In genomic region chr19:5863030-5863665, GRCh38 we compare ENCODE assay signal across 2 cellular contexts.
TF ChIP-seq lines count a peak whose summit lies in the region.

No MANE protein-coding gene starts in this region.

TF ChIP-seq in SK-N-SH, 30 proteins besides CTCF, POLR2A, EP300 and RAD21 (continued from another document):
- no peak for TF ChIP-seq REST (IDR thresholded peaks at IDR 0.05; ENCODE audit: low read depth, low read length)

TF ChIP-seq in SK-N-SH treated with all-trans-retinoic acid at 6 μM for 48 hours, 23 proteins besides CTCF, POLR2A, EP300 and RAD21 (continued from another document):
- TF ChIP-seq, protein P1, sequence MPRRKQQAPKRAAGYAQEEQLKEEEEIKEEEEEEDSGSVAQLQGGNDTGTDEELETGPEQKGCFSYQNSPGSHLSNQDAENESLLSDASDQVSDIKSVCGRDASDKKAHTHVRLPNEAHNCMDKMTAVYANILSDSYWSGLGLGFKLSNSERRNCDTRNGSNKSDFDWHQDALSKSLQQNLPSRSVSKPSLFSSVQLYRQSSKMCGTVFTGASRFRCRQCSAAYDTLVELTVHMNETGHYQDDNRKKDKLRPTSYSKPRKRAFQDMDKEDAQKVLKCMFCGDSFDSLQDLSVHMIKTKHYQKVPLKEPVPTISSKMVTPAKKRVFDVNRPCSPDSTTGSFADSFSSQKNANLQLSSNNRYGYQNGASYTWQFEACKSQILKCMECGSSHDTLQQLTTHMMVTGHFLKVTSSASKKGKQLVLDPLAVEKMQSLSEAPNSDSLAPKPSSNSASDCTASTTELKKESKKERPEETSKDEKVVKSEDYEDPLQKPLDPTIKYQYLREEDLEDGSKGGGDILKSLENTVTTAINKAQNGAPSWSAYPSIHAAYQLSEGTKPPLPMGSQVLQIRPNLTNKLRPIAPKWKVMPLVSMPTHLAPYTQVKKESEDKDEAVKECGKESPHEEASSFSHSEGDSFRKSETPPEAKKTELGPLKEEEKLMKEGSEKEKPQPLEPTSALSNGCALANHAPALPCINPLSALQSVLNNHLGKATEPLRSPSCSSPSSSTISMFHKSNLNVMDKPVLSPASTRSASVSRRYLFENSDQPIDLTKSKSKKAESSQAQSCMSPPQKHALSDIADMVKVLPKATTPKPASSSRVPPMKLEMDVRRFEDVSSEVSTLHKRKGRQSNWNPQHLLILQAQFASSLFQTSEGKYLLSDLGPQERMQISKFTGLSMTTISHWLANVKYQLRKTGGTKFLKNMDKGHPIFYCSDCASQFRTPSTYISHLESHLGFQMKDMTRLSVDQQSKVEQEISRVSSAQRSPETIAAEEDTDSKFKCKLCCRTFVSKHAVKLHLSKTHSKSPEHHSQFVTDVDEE (CRISPR knock-in tag; IDR thresholded peaks at IDR 0.05) = no peak
- TF ChIP-seq OSR1 (CRISPR knock-in tag; IDR thresholded peaks at IDR 0.05) (no peak), ESRRG (CRISPR knock-in tag; IDR thresholded peaks at IDR 0.05) (no peak)
TF ChIP-seq in SK-N-SH treated with all-trans-retinoic acid at 6 μM for 48 hours: peak in this region for 0.
